18 cellular contexts compared by ENCODE assay signal in the genomic region with DNA sequence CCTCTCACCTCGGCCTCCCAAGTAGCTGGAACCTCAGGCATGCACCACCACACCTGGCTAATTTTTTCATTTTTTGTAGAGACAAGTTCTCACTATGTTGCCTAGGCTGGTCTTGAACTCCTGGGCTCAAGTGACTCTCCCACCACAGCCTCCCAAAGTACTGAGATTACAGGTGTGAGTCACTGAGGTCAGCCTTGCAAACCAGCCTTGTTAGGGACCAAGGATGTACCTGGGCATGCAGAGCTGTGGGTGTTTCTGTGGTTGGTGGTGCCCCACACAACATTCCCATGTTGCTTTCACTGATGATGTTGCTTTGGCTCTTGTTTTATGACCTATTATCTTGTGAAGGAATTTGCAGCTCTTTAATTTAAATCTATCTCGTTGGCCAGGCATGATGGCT. TPM values are rescaled to one million over a fixed set of nuclear protein-coding genes. Genes with fewer than 3 reads are reported as not detected.
DNase-seq lines count a peak whose midpoint lies in the region.
"Had no signal": no experiment of that assay in that cellular context is flagged by ENCODE, and none has a peak within 500 bp of the region (broad histone marks: within the 10 kb centered on the region; RNA-seq: fewer than 3 reads in every experiment).

No MANE protein-coding gene starts in this region.

- no peak overlapping the region for H3K4me3 Mint-ChIP-seq in activated T-cell treated with anti-CD3 and anti-CD28 coated beads, Interleukin-2, amount 50 U/mL, for 24 hours
- H3K4me3 Mint-ChIP-seq: CD8-positive, alpha-beta T cell; H9 had no signal

- DNase-seq in activated T-cell treated with anti-CD3 and anti-CD28 coated beads, Interleukin-2, amount 50 U/mL, for 48 hours, result peak; percentile 34 to 37
- no peak for DNase-seq in activated T-cell treated with anti-CD3 and anti-CD28 coated beads, Interleukin-2, amount 50 U/mL, for 24 hours
- DNase-seq in stimulated activated CD4-positive, alpha-beta T cell treated with anti-CD3 and anti-CD28 coated beads, Interleukin-1b, Interleukin-23, amount 100 ng/mL, for 48 hours, result peak; percentile 13
- DNase-seq in stimulated activated CD4-positive, alpha-beta T cell treated with anti-CD3 and anti-CD28 coated beads, Interleukin-12 subunit alpha, Interleukin-12 subunit beta, amount 100 ng/mL, for 4 hours, result no peak
- peak; percentile 5 to 12 for DNase-seq in stimulated activated CD8-positive, alpha-beta memory T cell treated with anti-CD3 and anti-CD28 coated beads, Interleukin-2, amount 100 ng/mL, for 48 hours (ENCODE audit: low read depth in 2 of 2)
- DNase-seq in NCI-H1105 (lab: John Stamatoyannopoulos, UW) (no peak), MG63 (no peak)
- DNase-seq: C1 segment of cervical spinal cord; Caco-2; CD8-positive, alpha-beta T cell; GM23248; H9; Karpas-422; NCI-H1694; NCI-H2081; NCI-H2227 treated with DMSO at 0.1 percent for 48 hours; NCI-H69; SHP77 had no signal

- peaks cover 4% of the 10 kb centered on the region for H3K4me1 Mint-ChIP-seq in activated T-cell treated with anti-CD3 and anti-CD28 coated beads, Interleukin-2, amount 50 U/mL, for 24 hours (ENCODE audit: low read depth)
- H3K4me1 Mint-ChIP-seq: H9 had no signal

- H3K36me3 ChIP-seq in MG63, result no peaks in the 10 kb centered on the region

- H3K27me3 ChIP-seq in MG63, result no peaks in the 10 kb centered on the region

- H3K36me3 Mint-ChIP-seq in activated T-cell treated with anti-CD3 and anti-CD28 coated beads, Interleukin-2, amount 50 U/mL, for 24 hours (ENCODE audit: low read depth), result no peaks in the 10 kb centered on the region
- H3K36me3 Mint-ChIP-seq: CD8-positive, alpha-beta T cell had no signal

- no peaks in the 10 kb centered on the region for H3K9me3 Mint-ChIP-seq in activated T-cell treated with anti-CD3 and anti-CD28 coated beads, Interleukin-2, amount 50 U/mL, for 24 hours
- H3K9me3 Mint-ChIP-seq: CD8-positive, alpha-beta T cell had no signal

- no peaks in the 10 kb centered on the region for H3K9me3 ChIP-seq in MG63
- H3K9me3 ChIP-seq: Caco-2 had no signal

- no peak overlapping the region for H3K4me3 ChIP-seq in MG63
- H3K4me3 ChIP-seq: GM23248 had no signal

- no peak overlapping the region for H3K27ac Mint-ChIP-seq in activated T-cell treated with anti-CD3 and anti-CD28 coated beads, Interleukin-2, amount 50 U/mL, for 24 hours
- H3K27ac Mint-ChIP-seq: CD8-positive, alpha-beta T cell; H9 had no signal

- peaks cover 15% of the 10 kb centered on the region for H3K27me3 Mint-ChIP-seq in activated T-cell treated with anti-CD3 and anti-CD28 coated beads, Interleukin-2, amount 50 U/mL, for 24 hours

RNA-seq across cellular contexts. Expression of a gene that starts 54.8 kb away (rescaled TPM):
- 3.5 and 3.8 TPM in 2 replicates for total RNA-seq in MG63 (2014; rRNA removed; shearing (Covaris generic); ENCODE audit: low replicate concordance)

Comparison
In these comparisons a context has a peak if more than half of its experiments do, and no peak if none do; other contexts are left out.
1. DNase-seq: peak in activated T-cell treated with anti-CD3 and anti-CD28 coated beads, Interleukin-2, amount 50 U/mL, for 48 hours (2 of 2), stimulated activated CD4-positive, alpha-beta T cell treated with anti-CD3 and anti-CD28 coated beads, Interleukin-1b, Interleukin-23, amount 100 ng/mL, for 48 hours (single experiment) and stimulated activated CD8-positive, alpha-beta memory T cell treated with anti-CD3 and anti-CD28 coated beads, Interleukin-2, amount 100 ng/mL, for 48 hours (2 of 2); none in activated T-cell treated with anti-CD3 and anti-CD28 coated beads, Interleukin-2, amount 50 U/mL, for 24 hours (single experiment), stimulated activated CD4-positive, alpha-beta T cell treated with anti-CD3 and anti-CD28 coated beads, Interleukin-12 subunit alpha, Interleukin-12 subunit beta, amount 100 ng/mL, for 4 hours (single experiment), NCI-H1105 (single experiment) and MG63 (single experiment).